Comparison of ENCODE assay signal across 1 cellular context in genomic region chr17:78538033-78538776, GRCh38.
TF ChIP-seq lines count a peak whose summit lies in the region.

No MANE protein-coding gene starts in this region.

TF ChIP-seq in GM12878, 131 proteins besides CTCF, POLR2A, EP300 and RAD21 (continued from another document):
- TF ChIP-seq, protein P1, sequence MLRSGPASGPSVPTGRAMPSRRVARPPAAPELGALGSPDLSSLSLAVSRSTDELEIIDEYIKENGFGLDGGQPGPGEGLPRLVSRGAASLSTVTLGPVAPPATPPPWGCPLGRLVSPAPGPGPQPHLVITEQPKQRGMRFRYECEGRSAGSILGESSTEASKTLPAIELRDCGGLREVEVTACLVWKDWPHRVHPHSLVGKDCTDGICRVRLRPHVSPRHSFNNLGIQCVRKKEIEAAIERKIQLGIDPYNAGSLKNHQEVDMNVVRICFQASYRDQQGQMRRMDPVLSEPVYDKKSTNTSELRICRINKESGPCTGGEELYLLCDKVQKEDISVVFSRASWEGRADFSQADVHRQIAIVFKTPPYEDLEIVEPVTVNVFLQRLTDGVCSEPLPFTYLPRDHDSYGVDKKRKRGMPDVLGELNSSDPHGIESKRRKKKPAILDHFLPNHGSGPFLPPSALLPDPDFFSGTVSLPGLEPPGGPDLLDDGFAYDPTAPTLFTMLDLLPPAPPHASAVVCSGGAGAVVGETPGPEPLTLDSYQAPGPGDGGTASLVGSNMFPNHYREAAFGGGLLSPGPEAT (IDR thresholded peaks at IDR 0.05; ENCODE audit: low read depth): 0 out of 2 replicates have a peak, but pooled peaks have one; percentile 22
